Comparison of ENCODE assay signal across 8 cellular contexts in genomic region chr16:89711601-89712475, GRCh38. TPM values are rescaled to one million over a fixed set of nuclear protein-coding genes. Genes with fewer than 3 reads are reported as not detected.
DNase-seq lines count a peak whose midpoint lies in the region; ATAC-seq and TF ChIP-seq lines count a peak whose summit lies in the region.

No MANE protein-coding gene starts in this region.

- no peaks in the 10 kb centered on the region for H3K27me3 ChIP-seq in vagina

- POLR2A ChIA-PET in activated CD4-positive, alpha-beta memory T cell treated with anti-CD3 and anti-CD28 coated beads for 36 hours (lab: Charles Lee): no interaction called here

- H3K4me3 ChIP-seq in vagina: peak overlapping the region; percentile 5 to 35

- no peaks in the 10 kb centered on the region for H3K27me3 Mint-ChIP-seq in activated CD4-positive, alpha-beta memory T cell treated with anti-CD3 and anti-CD28 coated beads for 36 hours
- peaks cover 3% of the 10 kb centered on the region for H3K27me3 Mint-ChIP-seq in endothelial cell (ENCODE audit: unreplicated experiment)
- H3K27me3 Mint-ChIP-seq in nephron (ENCODE audit: low read depth): no peaks in the 10 kb centered on the region

- H3K4me3 Mint-ChIP-seq in activated CD4-positive, alpha-beta memory T cell treated with anti-CD3 and anti-CD28 coated beads for 36 hours: peak overlapping the region; percentile 74
- H3K4me3 Mint-ChIP-seq in endothelial cell (ENCODE audit: unreplicated experiment) (no peak overlapping the region), nephron (peak overlapping the region; percentile 51 to 72 (median 69))

- H3K4me1 ChIP-seq in vagina: peaks cover 11% of the 10 kb centered on the region

- no peaks in the 10 kb centered on the region for H3K36me3 ChIP-seq in vagina

- intact Hi-C loops in activated CD4-positive, alpha-beta memory T cell treated with anti-CD3 and anti-CD28 coated beads for 36 hours (cut with micrococcal nuclease): no loop called here
- intact Hi-C loops in vagina (cut with DNase I): no loop called here

- TF ChIP-seq CTCF in 22Rv1 (IDR thresholded peaks at IDR 0.05): no peak
- no peak for TF ChIP-seq CTCF in endothelial cell (IDR thresholded peaks at IDR 0.05; ENCODE audit: unreplicated experiment)
- TF ChIP-seq CTCF in nephron (IDR thresholded peaks at IDR 0.05; ENCODE audit: unreplicated experiment in 3 of 3): no peak
- TF ChIP-seq CTCF in vagina (IDR thresholded peaks at IDR 0.05): no peak

- CTCF ChIA-PET in activated CD4-positive, alpha-beta memory T cell treated with anti-CD3 and anti-CD28 coated beads for 36 hours (lab: Charles Lee): interaction anchor here (1.7 kb wide), 2 partner anchors 12 to 198 kb away, joined by 4 to 10 read pairs; no protein-coding TSS in a partner anchor

- no peaks in the 10 kb centered on the region for H3K9me3 ChIP-seq in vagina

- H3K9me3 Mint-ChIP-seq in activated CD4-positive, alpha-beta memory T cell treated with anti-CD3 and anti-CD28 coated beads for 36 hours: no peaks in the 10 kb centered on the region
- H3K9me3 Mint-ChIP-seq in endothelial cell (ENCODE audit: unreplicated experiment) (no peaks in the 10 kb centered on the region), nephron (no peaks in the 10 kb centered on the region)

- peak; percentile 72 for DNase-seq in NCI-H2171 (lab: John Stamatoyannopoulos, UW)
- DNase-seq in activated CD4-positive, alpha-beta memory T cell treated with anti-CD3 and anti-CD28 coated beads for 36 hours: peak; percentile 86
- DNase-seq in endothelial cell (ENCODE audit: low spot score): peak; percentile 77
- DNase-seq in vagina (ENCODE audit: extremely low spot score in 2 of 2): no peak
- no peak for DNase-seq in H4 (ENCODE audit: low spot score)

- H3K27ac ChIP-seq in 22Rv1 (peak overlapping the region; percentile 80), vagina (no peak overlapping the region)

- TF ChIP-seq POLR2A in vagina (IDR thresholded peaks at IDR 0.05): no peak

- H3K36me3 Mint-ChIP-seq in activated CD4-positive, alpha-beta memory T cell treated with anti-CD3 and anti-CD28 coated beads for 36 hours: peaks cover 10% of the 10 kb centered on the region
- H3K36me3 Mint-ChIP-seq in endothelial cell (ENCODE audit: low read depth, unreplicated experiment): no peaks in the 10 kb centered on the region
- H3K36me3 Mint-ChIP-seq in nephron (ENCODE audit: low read depth): peaks cover 5% of the 10 kb centered on the region

- ATAC-seq in GM18511 (IDR thresholded peaks at IDR 0.05; ENCODE audit: unreplicated experiment): peak; percentile 67

- peaks cover 2% of the 10 kb centered on the region for H3K4me1 Mint-ChIP-seq in activated CD4-positive, alpha-beta memory T cell treated with anti-CD3 and anti-CD28 coated beads for 36 hours (ENCODE audit: low read depth)
- H3K4me1 Mint-ChIP-seq in endothelial cell (ENCODE audit: unreplicated experiment) (no peaks in the 10 kb centered on the region), nephron (peaks cover 4% of the 10 kb centered on the region)

- H3K27ac Mint-ChIP-seq in activated CD4-positive, alpha-beta memory T cell treated with anti-CD3 and anti-CD28 coated beads for 36 hours: no peak overlapping the region
- H3K27ac Mint-ChIP-seq in endothelial cell (ENCODE audit: unreplicated experiment): no peak overlapping the region
- H3K27ac Mint-ChIP-seq in nephron: no peak overlapping the region

RNA-seq across cellular contexts. Expression of gene VPS9D1, which starts 8.9 kb away (rescaled TPM):
- total RNA-seq in activated CD4-positive, alpha-beta memory T cell treated with anti-CD3 and anti-CD28 coated beads for 36 hours: 1 to 10 TPM; 2.9 to 3.2 TPM
- total RNA-seq in endothelial cell (ENCODE audit: unreplicated experiment) (12.2 TPM), vagina (10.1 TPM)
- total RNA-seq in H4 (2014; rRNA removed; shearing (Covaris generic)): 4.1 and 6.0 TPM in 2 replicates

RNA-seq across cellular contexts. Expression of gene ZNF276, which starts 9.5 kb away (rescaled TPM):
- 10 to 100 TPM; 22.1 to 25.6 TPM for total RNA-seq in activated CD4-positive, alpha-beta memory T cell treated with anti-CD3 and anti-CD28 coated beads for 36 hours
- total RNA-seq in endothelial cell (ENCODE audit: unreplicated experiment) (25.4 TPM), vagina (57.0 TPM)
- 5.9 and 6.9 TPM in 2 replicates for total RNA-seq in H4 (2014; rRNA removed; shearing (Covaris generic))

RNA-seq across cellular contexts. Expression of gene SPATA2L, which starts 10.3 kb away (rescaled TPM):
- 1 to 10 TPM; 6.8 to 7.6 TPM for total RNA-seq in activated CD4-positive, alpha-beta memory T cell treated with anti-CD3 and anti-CD28 coated beads for 36 hours
- total RNA-seq in endothelial cell (ENCODE audit: unreplicated experiment): 7.5 TPM
- 16.2 TPM for total RNA-seq in vagina
- total RNA-seq in H4 (2014; rRNA removed; shearing (Covaris generic)): 8.1 and 9.2 TPM in 2 replicates

RNA-seq across cellular contexts. Expression of gene CDK10, which starts 25.3 kb away (rescaled TPM):
- 10 to 100 TPM; 90.0 to 92.4 TPM for total RNA-seq in activated CD4-positive, alpha-beta memory T cell treated with anti-CD3 and anti-CD28 coated beads for 36 hours
- 83.2 TPM for total RNA-seq in endothelial cell (ENCODE audit: unreplicated experiment)
- total RNA-seq in vagina: 44.0 TPM
- 23.0 and 37.5 TPM in 2 replicates for total RNA-seq in H4 (2014; rRNA removed; shearing (Covaris generic))

RNA-seq across cellular contexts. Expression of gene SPATA33, which starts 54.2 kb away (rescaled TPM):
- 10 to 100 TPM in 1 of 2 experiments, 1 to 10 TPM in 1; 7.1 to 10.1 TPM for total RNA-seq in activated CD4-positive, alpha-beta memory T cell treated with anti-CD3 and anti-CD28 coated beads for 36 hours
- total RNA-seq in endothelial cell (ENCODE audit: unreplicated experiment) (13.8 TPM), vagina (5.2 TPM)
- total RNA-seq in H4 (2014; rRNA removed; shearing (Covaris generic)): 6.4 and 9.9 TPM in 2 replicates

Comparison
In these comparisons a context has a peak if more than half of its experiments do, and no peak if none do; other contexts are left out.
1. DNase-seq: peak in NCI-H2171 (single experiment), activated CD4-positive, alpha-beta memory T cell treated with anti-CD3 and anti-CD28 coated beads for 36 hours (single experiment) and endothelial cell (single experiment); none in vagina (0 of 2) and H4 (single experiment).